8 cellular contexts compared by ENCODE assay signal in the genomic region with DNA sequence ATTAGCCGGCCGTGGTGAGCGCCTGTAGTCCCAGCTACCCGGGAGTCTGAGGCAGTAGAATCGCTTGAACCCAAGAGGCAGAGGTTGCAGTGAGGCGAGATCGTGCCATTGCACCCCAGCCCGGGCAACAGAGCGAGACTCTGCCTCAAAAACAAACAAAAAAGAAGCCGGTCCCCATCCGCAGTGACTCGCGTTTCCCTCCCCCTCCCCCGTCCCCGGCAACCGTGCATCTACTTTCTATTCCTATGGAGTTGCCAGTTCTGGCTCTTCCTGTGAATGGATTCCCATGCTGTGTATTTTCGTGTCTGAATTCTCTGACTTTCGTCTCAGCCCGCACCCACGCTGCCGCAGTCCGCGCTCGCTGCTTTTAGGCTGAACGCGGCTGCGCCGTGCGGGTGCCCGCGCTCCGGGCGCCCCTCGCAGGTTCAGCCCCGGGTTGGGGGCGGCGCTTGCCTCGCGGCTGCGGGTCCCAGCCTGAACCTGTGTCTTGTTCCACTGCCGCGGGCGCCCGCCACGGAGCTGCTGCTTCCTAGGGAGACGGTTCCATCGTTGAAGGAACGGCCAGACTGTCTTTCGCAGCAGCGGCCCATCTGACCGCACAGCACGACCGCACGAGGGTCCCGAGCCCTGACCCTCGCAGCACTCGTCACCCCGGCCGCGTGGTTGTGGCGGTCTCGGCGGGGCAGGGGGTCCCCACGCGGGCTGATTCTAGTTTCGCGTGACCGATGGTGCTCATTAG. TPM values are rescaled to one million over a fixed set of nuclear protein-coding genes. Genes with fewer than 3 reads are reported as not detected.
DNase-seq lines count a peak whose midpoint lies in the region; ATAC-seq and TF ChIP-seq lines count a peak whose summit lies in the region.

No MANE protein-coding gene starts in this region.

- peak overlapping the region; percentile 100 for H3K4me2 ChIP-seq in mammary epithelial cell (ENCODE audit: insufficient read depth, low read depth, low read length)

- peak; percentile 2 for ATAC-seq in left colon
- ATAC-seq in GM19328 (IDR thresholded peaks at IDR 0.05; ENCODE audit: unreplicated experiment), result no peak
- ATAC-seq in GM18873 (IDR thresholded peaks at IDR 0.05; ENCODE audit: low FRiP score, unreplicated experiment), result no peak

- H3K27me3 ChIP-seq in mammary epithelial cell (ENCODE audit: insufficient read depth, low read length), result no peaks in the 10 kb centered on the region

- dilution Hi-C loops in mammary epithelial cell (cut with HindIII; ENCODE audit: low sequenced_read_pairs), result loop anchor here (10.0 kb wide), 1 partner anchor 60 kb away; no protein-coding TSS in a partner anchor

- peaks cover 19% of the 10 kb centered on the region for H3K79me2 ChIP-seq in mammary epithelial cell (ENCODE audit: insufficient read depth, low read length)

- no peaks in the 10 kb centered on the region for H3K9me3 ChIP-seq in mammary epithelial cell (replicated peaks; ENCODE audit: insufficient read depth, low read length)

- no peak for TF ChIP-seq CTCF in GM12875 (IDR thresholded peaks at IDR 0.05; ENCODE audit: borderline replicate concordance, insufficient read depth, low read depth, low read length)
- no peak for TF ChIP-seq CTCF in WI38 (IDR thresholded peaks at IDR 0.05; ENCODE audit: low read depth, low read length)
- no peak for TF ChIP-seq CTCF in mammary epithelial cell (conservative IDR thresholded peaks at IDR 0.05 in 1 of 2, IDR thresholded peaks at IDR 0.05 in 1 of 2; ENCODE audit: extremely low read depth in 1 of 2, insufficient read depth in 1 of 2, low read depth in 1 of 2, low read length in 2 of 2)

- H3K4me1 ChIP-seq in mammary epithelial cell (ENCODE audit: insufficient read depth, low read length), result peaks cover 44% of the 10 kb centered on the region

- CTCF ChIA-PET in mammary epithelial cell (lab: Charles Lee; ENCODE audit: low non-redundant PET), result no interaction called here

- peak overlapping the region; percentile 96 for H2AFZ ChIP-seq in mammary epithelial cell (ENCODE audit: low read depth, low read length)

- 3% methylated on average over 34 of the region's 68 CpGs for WGBS in mammary epithelial cell (ENCODE audit: low coverage, missing lambda C conversion rate)

- BruUV-seq in mammary epithelial cell (replicated peaks; lab: Mats Ljungman, UMichigan), result TSS peak; percentile 96

- peak overlapping the region; percentile 61 for H3K27ac ChIP-seq in mammary epithelial cell (ENCODE audit: insufficient read depth, low read depth, low read length)

- intact Hi-C loops in mammary epithelial cell (cut with micrococcal nuclease) (loop anchor here (10.0 kb wide), 1 partner anchor 210 kb away; the partner anchor contains the start of gene BHLHE23), left colon (cut with DNase I, micrococcal nuclease) (no loop called here)

- no peaks in the 10 kb centered on the region for H4K20me1 ChIP-seq in mammary epithelial cell (ENCODE audit: insufficient read depth, low read length)

- in situ Hi-C loops in mammary epithelial cell (cut with MboI; ENCODE audit: low sequenced_read_pairs in 2 of 2), result loop anchor here in 1 of 2 donors (25.0 kb wide), 1 partner anchor 108 kb away; no protein-coding TSS in a partner anchor

- peak overlapping the region; percentile 73 for H3K9ac ChIP-seq in mammary epithelial cell (ENCODE audit: insufficient read depth, low read length)

- DNase-seq in NCI-H1694 treated with DMSO at 0.1 percent for 48 hours (lab: John Stamatoyannopoulos, UW), result peak; percentile 66
- peak; percentile 53 for DNase-seq in mammary epithelial cell
- DNase-seq in left colon, result peak in 1 of 2 donors; percentile 70
- DNase-seq in stimulated activated CD4-positive, alpha-beta T cell treated with anti-CD3 and anti-CD28 coated beads, Interleukin-4, amount 100 ng/mL, for 1 hour, result peak; percentile 75

- H3K4me3 ChIP-seq in GM12875 (ENCODE audit: low read depth, low read length) (peak overlapping the region; percentile 60), WI38 (ENCODE audit: low read depth, low read length) (peak overlapping the region; percentile 65), mammary epithelial cell (replicated peaks in 1 of 3; ENCODE audit: insufficient read depth in 1 of 3, low read depth in 2 of 3, low read length in 3 of 3) (peak overlapping the region; percentile 55 to 69 (median 66))

- peaks cover 9% of the 10 kb centered on the region for H3K36me3 ChIP-seq in mammary epithelial cell (ENCODE audit: insufficient read depth, low read length)

RNA-seq across cellular contexts. Expression of gene MRGBP, which starts 1.1 kb away (rescaled TPM):
- total RNA-seq in mammary epithelial cell (10 to 100 TPM; 14.6 to 15.7 TPM), left colon (10 to 100 TPM in 1 of 2 donors, 1 to 10 TPM in 1; 8.1 to 10.6 TPM)
- 14.1 TPM for polyA plus RNA-seq in mammary epithelial cell
- 15.3 TPM for polyA minus RNA-seq in mammary epithelial cell

RNA-seq across cellular contexts. Expression of gene OGFR, which starts 9.4 kb away (rescaled TPM):
- total RNA-seq in mammary epithelial cell (10 to 100 TPM; 12.7 to 30.0 TPM), left colon (10 to 100 TPM; 39.5 to 41.0 TPM)
- polyA plus RNA-seq in mammary epithelial cell, result 20.6 TPM
- polyA minus RNA-seq in mammary epithelial cell, result 12.4 TPM

RNA-seq across cellular contexts. Expression of gene COL9A3, which starts 21.7 kb away (rescaled TPM):
- total RNA-seq in mammary epithelial cell, result under 1 TPM in 1 of 2 donors, not detected in 1; 0.67 TPM
- 0.16 TPM for polyA plus RNA-seq in mammary epithelial cell
- not detected for polyA minus RNA-seq in mammary epithelial cell
- total RNA-seq in left colon, result 1 to 10 TPM; 2.3 to 2.8 TPM
